ENCODE assay signal across 18 cellular contexts in genomic region chr13:21735621-21736401, GRCh38.
A peak's percentile ranks its signal among the peaks of the same experiment; 100 is the strongest.
DNase-seq lines count a peak whose midpoint lies in the region; ATAC-seq and TF ChIP-seq lines count a peak whose summit lies in the region.
"Had no signal": no experiment of that assay in that cellular context is flagged by ENCODE, and none has a peak within 500 bp of the region (broad histone marks: within the 10 kb centered on the region; RNA-seq: fewer than 3 reads in every experiment).

No MANE protein-coding gene starts in this region.

- H3K27ac ChIP-seq in SK-N-SH (ENCODE audit: low read depth in 2 of 2, low read length in 1 of 2) = no peak overlapping the region
- peak overlapping the region; percentile 82 for H3K27ac ChIP-seq in right cardiac atrium (ENCODE audit: low read length)
- no peak overlapping the region for H3K27ac ChIP-seq in tibial nerve
- H3K27ac ChIP-seq: epithelial cell of prostate, lower lobe of right lung, pancreas, SK-N-MC, vagina had no signal

- WGBS in SK-N-SH (ENCODE audit: low lambda C conversion rate) = 9% methylated on average over 13 of the region's 16 CpGs
- WGBS in right cardiac atrium = 24% methylated on average over 16 of the region's 16 CpGs
- WGBS in tibial nerve, 2 donors = 29 to 31% methylated on average over 16 of the region's 16 CpGs

- no peaks in the 10 kb centered on the region for H3F3A ChIP-seq in SK-N-SH (replicated peaks; ENCODE audit: insufficient read depth)

- ATAC-seq in right cardiac atrium = peak; percentile 69 to 74
- no peak for ATAC-seq in HG02970 (IDR thresholded peaks at IDR 0.05; ENCODE audit: low FRiP score, unreplicated experiment)

- TF ChIP-seq POLR2A in tibial nerve (IDR thresholded peaks at IDR 0.05) = no peak

- intact Hi-C loops in right cardiac atrium (cut with DNase I) = no loop called here

- TF ChIP-seq CTCF in SK-N-SH (IDR thresholded peaks at IDR 0.05) = no peak
- TF ChIP-seq CTCF in tibial nerve (IDR thresholded peaks at IDR 0.05) = no peak

- no peaks in the 10 kb centered on the region for H3K79me2 ChIP-seq in SK-N-SH (ENCODE audit: insufficient read depth)

- peak overlapping the region; percentile 30; the same call in 1 of the 2 replicates for H3K4me2 ChIP-seq in SK-N-SH

- no peak overlapping the region for H2AFZ ChIP-seq in SK-N-SH (ENCODE audit: low read depth)

- no peak for TF ChIP-seq EP300 in SK-N-SH (IDR thresholded peaks at IDR 0.05; ENCODE audit: borderline replicate concordance in 1 of 2, low read depth in 1 of 2, low read length in 1 of 2)
- no peak for TF ChIP-seq EP300 in tibial nerve (IDR thresholded peaks at IDR 0.05)

- H3K9ac ChIP-seq in SK-N-SH = no peak overlapping the region

- no peaks in the 10 kb centered on the region for H4K20me1 ChIP-seq in SK-N-SH (ENCODE audit: insufficient read depth)

- H3K36me3 ChIP-seq in SK-N-SH (replicated peaks in 1 of 2; ENCODE audit: control insufficient read depth in 1 of 2, insufficient read depth in 2 of 2, low read length in 1 of 2) = no peaks in the 10 kb centered on the region
- H3K36me3 ChIP-seq in HAP-1 (replicated peaks) = no peaks in the 10 kb centered on the region
- H3K36me3 ChIP-seq in tibial nerve = no peaks in the 10 kb centered on the region
- H3K36me3 ChIP-seq: BE2C, lower lobe of right lung, pancreas, vagina had no signal

- H3K27me3 ChIP-seq in SK-N-SH (ENCODE audit: insufficient read depth) (peaks cover 42% of the 10 kb centered on the region; the same call in 1 of the 2 replicates), right cardiac atrium (ENCODE audit: control insufficient read depth, insufficient read depth) (no peaks in the 10 kb centered on the region), HAP-1 (ENCODE audit: low read depth) (no peaks in the 10 kb centered on the region), tibial nerve (no peaks in the 10 kb centered on the region)
- H3K27me3 ChIP-seq: pancreas, vagina had no signal

- H3K4me1 ChIP-seq in SK-N-SH (ENCODE audit: control insufficient read depth in 1 of 2, insufficient read depth in 2 of 2, low read depth in 1 of 2, low read length in 1 of 2) (no peaks in the 10 kb centered on the region), right cardiac atrium (ENCODE audit: control insufficient read depth, insufficient read depth, low read length) (no peaks in the 10 kb centered on the region), HAP-1 (no peaks in the 10 kb centered on the region), tibial nerve (peaks cover 0 to 11% (median 0%) of the 10 kb centered on the region in 4 donors)
- H3K4me1 ChIP-seq: BE2C, lower lobe of right lung, pancreas had no signal

- CTCF ChIA-PET in SK-N-SH (lab: Yijun Ruan, JAX) = no interaction called here

- DNase-seq in GM03348 (ENCODE audit: low spot score) = peak; percentile 24
- DNase-seq in SK-N-SH = no peak
- DNase-seq in right cardiac atrium = peak in 2 of 3 donors; percentile 58 to 70
- DNase-seq in pons (ENCODE audit: low spot score) = peak; percentile 11
- DNase-seq in HAP-1 (ENCODE audit: low spot score in 2 of 2) = no peak
- no peak for DNase-seq in SIG-M5 treated with dmso at 0.1 percent for 504 hours (lab: John Stamatoyannopoulos, UW; ENCODE audit: unreplicated experiment)
- no peak for DNase-seq in tibial nerve (ENCODE audit: low spot score in 2 of 2)
- DNase-seq: activated naive CD4-positive, alpha-beta T cell treated with anti-CD3 and anti-CD28 coated beads, Interleukin-2, amount 50 U/mL, for 16 hours; BE2C; central memory CD4-positive, alpha-beta T cell; KG1; lower lobe of right lung; NCI-H1694 treated with DMSO at 0.1 percent for 48 hours; pancreas had no signal

- in situ Hi-C loops in HAP-1 (cut with MboI; ENCODE audit: low sequenced_read_pairs) = no loop called here

- no peak for TF ChIP-seq RAD21 in SK-N-SH (IDR thresholded peaks at IDR 0.05; ENCODE audit: low read length)

- H3K9me3 ChIP-seq in SK-N-SH = no peaks in the 10 kb centered on the region
- no peaks in the 10 kb centered on the region for H3K9me3 ChIP-seq in right cardiac atrium (ENCODE audit: control insufficient read depth, low read length)
- H3K9me3 ChIP-seq in HAP-1 = no peaks in the 10 kb centered on the region; the same call in 1 of the 2 replicates
- peaks cover 0 to 9% (median 0%) of the 10 kb centered on the region in 4 donors for H3K9me3 ChIP-seq in tibial nerve
- H3K9me3 ChIP-seq: BE2C, lower lobe of right lung, pancreas, vagina had no signal

- H3K9me2 ChIP-seq in SK-N-SH = no peaks in the 10 kb centered on the region

- H3K4me3 ChIP-seq in SK-N-SH (ENCODE audit: low read depth in 2 of 2, low read length in 1 of 2) (0 out of 4 replicates have a peak overlapping the region, but pooled peaks of 1 of the 2 experiments have one; percentile 38), right cardiac atrium (ENCODE audit: low read length) (peak overlapping the region; percentile 17), HAP-1 (no peak overlapping the region), tibial nerve (no peak overlapping the region)
- H3K4me3 ChIP-seq: lower lobe of right lung, pancreas, SK-N-MC had no signal

- POLR2A ChIA-PET in SK-N-SH (lab: Yijun Ruan, JAX) = no interaction called here

TF ChIP-seq in SK-N-SH, 30 proteins besides CTCF, POLR2A, EP300 and RAD21:
- TF ChIP-seq FOXJ3 (CRISPR knock-in tag; IDR thresholded peaks at IDR 0.05) (no peak), MXI1 (IDR thresholded peaks at IDR 0.05; ENCODE audit: low read depth, low read length) (no peak), FOSL2 (IDR thresholded peaks at IDR 0.05; ENCODE audit: borderline replicate concordance, low read depth) (no peak), RXRA (IDR thresholded peaks at IDR 0.05; ENCODE audit: borderline replicate concordance, low read depth) (no peak), EZH2phosphoT487 (IDR thresholded peaks at IDR 0.05; ENCODE audit: borderline replicate concordance, low read depth) (no peak), TCF12 (IDR thresholded peaks at IDR 0.05) (no peak), ZBTB33 (IDR thresholded peaks at IDR 0.05; ENCODE audit: borderline replicate concordance, low read depth) (no peak), MEF2A (IDR thresholded peaks at IDR 0.05; ENCODE audit: borderline replicate concordance, low read depth) (no peak), PBX3 (IDR thresholded peaks at IDR 0.05) (no peak), FOXM1 (IDR thresholded peaks at IDR 0.05; ENCODE audit: low read depth) (no peak), GATA2 (CRISPR knock-in tag; IDR thresholded peaks at IDR 0.05) (no peak), NRF1 (IDR thresholded peaks at IDR 0.05; ENCODE audit: low read depth, low read length) (no peak), YY1 (IDR thresholded peaks at IDR 0.05; ENCODE audit: low read depth) (no peak)

Comparison
In these comparisons a context has a peak if more than half of its experiments do, and no peak if none do; other contexts are left out.
1. DNase-seq: peak in GM03348 (single experiment), right cardiac atrium (2 of 3) and pons (single experiment); none in SK-N-SH (single experiment), HAP-1 (0 of 2), SIG-M5 treated with dmso at 0.1 percent for 504 hours (single experiment) and tibial nerve (0 of 2).